In genomic region chr7:138865843-138866242, GRCh38 we compare ENCODE assay signal across 1 cellular context.
TF ChIP-seq lines count a peak whose summit lies in the region.

No MANE protein-coding gene starts in this region.

TF ChIP-seq in K562, 482 proteins besides CTCF, POLR2A, EP300 and RAD21 (continued from another document):
- TF ChIP-seq BMI1 (IDR thresholded peaks at IDR 0.05; ENCODE audit: low read length) (0 out of 2 replicates have a peak, but pooled peaks have one; percentile 19), NFXL1 (CRISPR knock-in tag; IDR thresholded peaks at IDR 0.05) (no peak), ELF1 (tag; IDR thresholded peaks at IDR 0.05) (0 out of 2 replicates have a peak, but pooled peaks have one; percentile 42), ZFPM2 (CRISPR knock-in tag; IDR thresholded peaks at IDR 0.05) (no peak), DEAF1 (CRISPR knock-in tag; IDR thresholded peaks at IDR 0.05) (peak; percentile 80), ETV1 (tag; conservative IDR thresholded peaks at IDR 0.05; ENCODE audit: low read depth) (0 out of 2 replicates have a peak, but pooled peaks have one; percentile 14), LCOR (CRISPR knock-in tag; IDR thresholded peaks at IDR 0.05) (0 out of 2 replicates have a peak, but pooled peaks have one; percentile 48), MCM3 (IDR thresholded peaks at IDR 0.05) (no peak), SMAD1 (IDR thresholded peaks at IDR 0.05; ENCODE audit: low read depth, low read length, partially characterized antibody) (no peak), ZNF707 (CRISPR knock-in tag; conservative IDR thresholded peaks at IDR 0.05) (no peak), CTBP1 (IDR thresholded peaks at IDR 0.05; ENCODE audit: borderline replicate concordance) (no peak), STAG1 (CRISPR knock-in tag; IDR thresholded peaks at IDR 0.05; ENCODE audit: borderline replicate concordance) (peak; percentile 62; the same call in 1 of the 2 replicates), SMC3 (conservative IDR thresholded peaks at IDR 0.05; ENCODE audit: insufficient read depth, low read depth, low read length) (peak; percentile 38; the same call in 1 of the 2 replicates), MAX (CRISPR knock-in tag; IDR thresholded peaks at IDR 0.05) (no peak)
